18 cellular contexts compared by ENCODE assay signal in genomic region chr3:9781551-9781950, GRCh38. TPM values are rescaled to one million over a fixed set of nuclear protein-coding genes. Genes with fewer than 3 reads are reported as not detected.
A peak's percentile ranks its signal among the peaks of the same experiment; 100 is the strongest.
DNase-seq lines count a peak whose midpoint lies in the region; ATAC-seq and TF ChIP-seq lines count a peak whose summit lies in the region.
"Had no signal": no experiment of that assay in that cellular context is flagged by ENCODE, and none has a peak within 500 bp of the region (broad histone marks: within the 10 kb centered on the region; RNA-seq: fewer than 3 reads in every experiment).

No MANE protein-coding gene starts in this region.

- no peak for TF ChIP-seq CTCF in neutrophil (IDR thresholded peaks at IDR 0.05)
- no peak for TF ChIP-seq CTCF in MCF 10A (IDR thresholded peaks at IDR 0.05; ENCODE audit: unreplicated experiment)

- peak overlapping the region; percentile 94 for H3K27ac ChIP-seq in neutrophil
- H3K27ac ChIP-seq: hepatocyte, KMS-11, SJSA1, testis had no signal

- peaks cover 69% of the 10 kb centered on the region for H3K4me1 Mint-ChIP-seq in activated T-cell treated with anti-CD3 and anti-CD28 coated beads, Interleukin-2, amount 50 U/mL, for 24 hours (ENCODE audit: low read depth)
- peaks cover 59% of the 10 kb centered on the region for H3K4me1 Mint-ChIP-seq in activated naive CD8-positive, alpha-beta T cell treated with anti-CD3 and anti-CD28 coated beads, Interleukin-2, amount 10 ng/mL, durations not matched to agents 7 days and 5 days
- peaks cover 16% of the 10 kb centered on the region for H3K4me1 Mint-ChIP-seq in MCF 10A (ENCODE audit: insufficient read depth, unreplicated experiment)

- ATAC-seq in activated naive CD8-positive, alpha-beta T cell treated with anti-CD3 and anti-CD28 coated beads, Interleukin-2, amount 10 ng/mL, durations not matched to agents 7 days and 5 days (ENCODE audit: low read depth) = no peak
- ATAC-seq: sciatic nerve had no signal

- peaks cover 44% of the 10 kb centered on the region for H3K36me3 ChIP-seq in neutrophil

- H3K27me3 Mint-ChIP-seq in activated T-cell treated with anti-CD3 and anti-CD28 coated beads, Interleukin-2, amount 50 U/mL, for 24 hours = no peaks in the 10 kb centered on the region
- H3K27me3 Mint-ChIP-seq in activated naive CD8-positive, alpha-beta T cell treated with anti-CD3 and anti-CD28 coated beads, Interleukin-2, amount 10 ng/mL, durations not matched to agents 7 days and 5 days = no peaks in the 10 kb centered on the region
- no peaks in the 10 kb centered on the region for H3K27me3 Mint-ChIP-seq in MCF 10A (ENCODE audit: insufficient read depth, unreplicated experiment)

- CTCF ChIA-PET in MCF 10A (lab: Yijun Ruan, JAX) = interaction anchor here (0.7 to 1.2 kb wide), 4 partner anchors 66 to 502 kb away, joined by 3 to 4 read pairs (median 3); partner anchors contain the start of gene CRELD1

- H3K4me3 Mint-ChIP-seq in activated T-cell treated with anti-CD3 and anti-CD28 coated beads, Interleukin-2, amount 50 U/mL, for 24 hours = no peak overlapping the region
- H3K4me3 Mint-ChIP-seq in activated naive CD8-positive, alpha-beta T cell treated with anti-CD3 and anti-CD28 coated beads, Interleukin-2, amount 10 ng/mL, durations not matched to agents 7 days and 5 days = no peak overlapping the region
- no peak overlapping the region for H3K4me3 Mint-ChIP-seq in MCF 10A (ENCODE audit: unreplicated experiment)

- POLR2A ChIA-PET in activated naive CD8-positive, alpha-beta T cell treated with anti-CD3 and anti-CD28 coated beads, Interleukin-2, amount 10 ng/mL, durations not matched to agents 7 days and 5 days (lab: Charles Lee) = interaction anchor here (0.7 to 6.8 kb wide), 8 partner anchors 9 to 384 kb away, joined by 3 to 47 read pairs (median 6); partner anchors contain the start of genes ARPC4, CAMK1, OGG1 and SETD5
- POLR2A ChIA-PET in MCF 10A (lab: Yijun Ruan, JAX) = interaction anchor here (0.6 to 2.3 kb wide), 5 partner anchors 9 to 114 kb away, joined by 3 to 7 read pairs (median 4); partner anchors contain the start of genes ARPC4 and TADA3

- H3K36me3 Mint-ChIP-seq in activated T-cell treated with anti-CD3 and anti-CD28 coated beads, Interleukin-2, amount 50 U/mL, for 24 hours (ENCODE audit: low read depth) = peaks cover 75% of the 10 kb centered on the region
- peaks cover 18% of the 10 kb centered on the region for H3K36me3 Mint-ChIP-seq in activated naive CD8-positive, alpha-beta T cell treated with anti-CD3 and anti-CD28 coated beads, Interleukin-2, amount 10 ng/mL, durations not matched to agents 7 days and 5 days
- peaks cover 30% of the 10 kb centered on the region for H3K36me3 Mint-ChIP-seq in MCF 10A (ENCODE audit: insufficient read depth, unreplicated experiment)

- H3K27me3 ChIP-seq in neutrophil = no peaks in the 10 kb centered on the region
- H3K27me3 ChIP-seq: hepatocyte, SJSA1, testis had no signal

- intact Hi-C loops in MCF 10A (cut with micrococcal nuclease) = no loop called here

- peaks cover 45% of the 10 kb centered on the region in 2 experiments for H3K4me1 ChIP-seq in neutrophil (ENCODE audit: control insufficient read depth in 1 of 2, insufficient read depth in 1 of 2, low read depth in 1 of 2, low read length in 1 of 2)

- peaks cover 2% of the 10 kb centered on the region for H3K9me3 Mint-ChIP-seq in activated T-cell treated with anti-CD3 and anti-CD28 coated beads, Interleukin-2, amount 50 U/mL, for 24 hours
- H3K9me3 Mint-ChIP-seq in activated naive CD8-positive, alpha-beta T cell treated with anti-CD3 and anti-CD28 coated beads, Interleukin-2, amount 10 ng/mL, durations not matched to agents 7 days and 5 days = no peaks in the 10 kb centered on the region
- H3K9me3 Mint-ChIP-seq in MCF 10A (ENCODE audit: unreplicated experiment) = no peaks in the 10 kb centered on the region

- no peaks in the 10 kb centered on the region for H3K9me3 ChIP-seq in neutrophil
- H3K9me3 ChIP-seq: SJSA1, testis had no signal

- H3K27ac Mint-ChIP-seq in activated T-cell treated with anti-CD3 and anti-CD28 coated beads, Interleukin-2, amount 50 U/mL, for 24 hours = peak overlapping the region; percentile 68
- H3K27ac Mint-ChIP-seq in activated naive CD8-positive, alpha-beta T cell treated with anti-CD3 and anti-CD28 coated beads, Interleukin-2, amount 10 ng/mL, durations not matched to agents 7 days and 5 days = peak overlapping the region; percentile 73
- no peak overlapping the region for H3K27ac Mint-ChIP-seq in MCF 10A (ENCODE audit: low read depth, unreplicated experiment)

- DNase-seq in activated T-cell treated with anti-CD3 and anti-CD28 coated beads, Interleukin-2, amount 50 U/mL, for 24 hours = no peak
- no peak for DNase-seq in activated T-cell treated with anti-CD3 and anti-CD28 coated beads, Interleukin-2, amount 50 U/mL, for 48 hours
- peak; percentile 45 for DNase-seq in MV-4-11 (lab: John Stamatoyannopoulos, UW)
- DNase-seq in activated naive CD8-positive, alpha-beta T cell treated with anti-CD3 and anti-CD28 coated beads, Interleukin-2, amount 10 ng/mL, durations not matched to agents 7 days and 5 days = no peak
- DNase-seq in MCF 10A (ENCODE audit: unreplicated experiment) = no peak
- no peak for DNase-seq in NCI-H69 (lab: John Stamatoyannopoulos, UW)
- no peak for DNase-seq in NCI-H187 (lab: John Stamatoyannopoulos, UW)
- DNase-seq: midbrain; NCI-H146; NCI-H226; nucleus accumbens; stimulated activated CD4-positive, alpha-beta T cell treated with anti-CD3 and anti-CD28 coated beads, Interleukin-1b, Interleukin-23, amount 100 ng/mL, for 48 hours; testis had no signal

- peak overlapping the region in 1 of 2 experiments; percentile 54 for H3K4me3 ChIP-seq in neutrophil (ENCODE audit: low read depth in 1 of 2, low read length in 1 of 2)
- H3K4me3 ChIP-seq: hepatocyte, SJSA1, testis had no signal

- BruUV-seq in MCF 10A (replicated peaks; lab: Mats Ljungman, UMichigan) = no TSS peak

RNA-seq across cellular contexts. Expression of gene TADA3, which starts 10.7 kb away (rescaled TPM):
- total RNA-seq in activated naive CD8-positive, alpha-beta T cell treated with anti-CD3 and anti-CD28 coated beads, Interleukin-2, amount 10 ng/mL, durations not matched to agents 7 days and 5 days = 10 to 100 TPM; 71.8 to 73.3 TPM
- total RNA-seq in MCF 10A (2022) = 72.0 and 77.1 TPM in 2 replicates

RNA-seq across cellular contexts. Expression of gene ARPC4, which starts 11.3 kb away (rescaled TPM):
- total RNA-seq in activated naive CD8-positive, alpha-beta T cell treated with anti-CD3 and anti-CD28 coated beads, Interleukin-2, amount 10 ng/mL, durations not matched to agents 7 days and 5 days = 100 to 1,000 TPM; 225 to 227 TPM
- total RNA-seq in MCF 10A (2022) = 122 and 132 TPM in 2 replicates

RNA-seq across cellular contexts. Expression of gene CAMK1, which starts 11.8 kb away (rescaled TPM):
- total RNA-seq in activated naive CD8-positive, alpha-beta T cell treated with anti-CD3 and anti-CD28 coated beads, Interleukin-2, amount 10 ng/mL, durations not matched to agents 7 days and 5 days = 10 to 100 TPM; 25.2 to 26.9 TPM
- 8.3 and 11.7 TPM in 2 replicates for total RNA-seq in MCF 10A (2022)

RNA-seq across cellular contexts. Expression of gene TTLL3, which starts 28.5 kb away (rescaled TPM):
- 10 to 100 TPM; 84.0 to 85.7 TPM for total RNA-seq in activated naive CD8-positive, alpha-beta T cell treated with anti-CD3 and anti-CD28 coated beads, Interleukin-2, amount 10 ng/mL, durations not matched to agents 7 days and 5 days
- 14.6 and 16.6 TPM in 2 replicates for total RNA-seq in MCF 10A (2022)

RNA-seq across cellular contexts. Expression of gene OGG1, which starts 31.8 kb away (rescaled TPM):
- total RNA-seq in activated naive CD8-positive, alpha-beta T cell treated with anti-CD3 and anti-CD28 coated beads, Interleukin-2, amount 10 ng/mL, durations not matched to agents 7 days and 5 days = 10 to 100 TPM; 41.3 to 46.1 TPM
- 15.3 and 17.7 TPM in 2 replicates for total RNA-seq in MCF 10A (2022)
